16 cellular contexts compared by ENCODE assay signal in the genomic region with DNA sequence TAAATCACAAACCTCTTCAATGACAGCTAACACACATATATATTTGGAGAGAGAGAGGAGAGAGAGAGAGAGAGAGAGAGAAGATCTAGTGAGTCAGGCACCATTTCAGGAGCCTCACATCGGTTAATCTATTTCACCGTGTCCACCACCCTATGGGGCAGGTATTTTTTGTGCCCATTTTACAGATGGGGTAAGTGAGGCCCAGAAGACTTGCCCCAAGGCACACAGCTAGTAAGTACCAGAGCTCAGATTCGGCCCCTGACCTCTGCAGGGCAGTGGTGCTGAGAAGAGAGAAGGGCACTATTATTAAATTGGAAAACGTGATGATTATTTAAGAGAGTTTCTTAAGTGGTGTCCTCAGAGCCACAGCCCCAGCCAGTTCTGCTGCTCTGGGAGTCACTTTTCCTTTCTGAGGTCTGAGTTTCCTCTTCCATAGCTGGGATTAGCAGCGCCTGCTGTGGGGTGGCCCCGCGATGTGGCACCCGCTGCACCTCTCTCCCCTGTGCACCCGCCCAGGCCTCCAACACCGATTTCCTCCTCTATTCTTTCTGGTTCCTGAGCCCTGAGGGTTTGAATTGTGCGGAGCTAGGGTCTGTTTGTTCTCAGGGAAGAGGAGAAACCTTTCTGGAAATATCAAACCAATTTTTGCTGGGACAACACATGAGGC.
A peak's percentile ranks its signal among the peaks of the same experiment; 100 is the strongest.
DNase-seq lines count a peak whose midpoint lies in the region; ATAC-seq and TF ChIP-seq lines count a peak whose summit lies in the region.
"Had no signal": no experiment of that assay in that cellular context is flagged by ENCODE, and none has a peak within 500 bp of the region (broad histone marks: within the 10 kb centered on the region; RNA-seq: fewer than 3 reads in every experiment).

No MANE protein-coding gene starts in this region.

- H3K36me3 ChIP-seq in right atrium auricular region, result no peaks in the 10 kb centered on the region
- no peaks in the 10 kb centered on the region for H3K36me3 ChIP-seq in mesenchymal stem cell (ENCODE audit: control insufficient read depth in 1 of 2, insufficient read depth in 2 of 2, low read depth in 1 of 2, low read length in 2 of 2)
- no peaks in the 10 kb centered on the region for H3K36me3 ChIP-seq in sigmoid colon
- H3K36me3 ChIP-seq: HAP-1 had no signal

- no peaks in the 10 kb centered on the region for H3K9me3 Mint-ChIP-seq in stimulated activated effector memory CD8-positive, alpha-beta T cell treated with anti-CD3 and anti-CD28 coated beads, Interleukin-12 subunit alpha, Interleukin-12 subunit beta, amount 100 ng/mL, for 72 hours
- H3K9me3 Mint-ChIP-seq: CD8-positive, alpha-beta T cell had no signal

- H3K27ac Mint-ChIP-seq in stimulated activated effector memory CD8-positive, alpha-beta T cell treated with anti-CD3 and anti-CD28 coated beads, Interleukin-12 subunit alpha, Interleukin-12 subunit beta, amount 100 ng/mL, for 72 hours, result no peak overlapping the region
- H3K27ac Mint-ChIP-seq: CD14-positive monocyte; CD8-positive, alpha-beta T cell had no signal

- H2BK5ac ChIP-seq in mesenchymal stem cell (ENCODE audit: low read depth, low read length, poor library complexity, severe bottlenecking), result no peak overlapping the region

- no peak overlapping the region for H4K91ac ChIP-seq in mesenchymal stem cell (ENCODE audit: low read length)

- H4K8ac ChIP-seq in mesenchymal stem cell (ENCODE audit: low read length), result no peak overlapping the region

- TF ChIP-seq EP300 in sigmoid colon (IDR thresholded peaks at IDR 0.05), result no peak

- DNase-seq in cardiac septum (ENCODE audit: low spot score), result peak; percentile 69
- no peak for DNase-seq in right atrium auricular region (ENCODE audit: low spot score)
- DNase-seq in mesenchymal stem cell, result no peak
- no peak for DNase-seq in sigmoid colon
- DNase-seq in activated CD8-positive, alpha-beta memory T cell treated with anti-CD3 and anti-CD28 coated beads for 24 hours, result no peak
- no peak for DNase-seq in stimulated activated effector memory CD8-positive, alpha-beta T cell treated with anti-CD3 and anti-CD28 coated beads, Interleukin-12 subunit alpha, Interleukin-12 subunit beta, amount 100 ng/mL, for 72 hours (ENCODE audit: low spot score in 2 of 2)
- no peak for DNase-seq in SHP77 (lab: John Stamatoyannopoulos, UW)
- DNase-seq: CD8-positive, alpha-beta T cell; COR-L47; DND-41; GDM1; GOT3 had no signal

- H3K79me1 ChIP-seq in mesenchymal stem cell (replicated peaks; ENCODE audit: low read length, poor library complexity, severe bottlenecking), result no peaks in the 10 kb centered on the region

- no peak overlapping the region for H3K9ac ChIP-seq in mesenchymal stem cell (ENCODE audit: low read length)

- H3K27ac ChIP-seq in right atrium auricular region (no peak overlapping the region), mesenchymal stem cell (ENCODE audit: low read length, poor library complexity, severe bottlenecking) (no peak overlapping the region), sigmoid colon (peak overlapping the region; percentile 14 to 96 (median 90))
- H3K27ac ChIP-seq: 22Rv1 had no signal

- H2BK12ac ChIP-seq in mesenchymal stem cell (ENCODE audit: low read length in 2 of 2), result peak overlapping the region in 1 of 2 experiments; percentile 41

- 95% methylated on average over 7 of the region's 11 CpGs for WGBS in mesenchymal stem cell
- WGBS in sigmoid colon, 2 donors, result 75 to 81% methylated on average over 11 of the region's 11 CpGs

- H3K4me2 ChIP-seq in mesenchymal stem cell (ENCODE audit: low read length, poor library complexity, severe bottlenecking), result no peak overlapping the region

- no peak overlapping the region for H3K4me3 Mint-ChIP-seq in stimulated activated effector memory CD8-positive, alpha-beta T cell treated with anti-CD3 and anti-CD28 coated beads, Interleukin-12 subunit alpha, Interleukin-12 subunit beta, amount 100 ng/mL, for 72 hours
- H3K4me3 Mint-ChIP-seq: CD14-positive monocyte; CD8-positive, alpha-beta T cell had no signal

- no peak for ATAC-seq in HG03175 (IDR thresholded peaks at IDR 0.05; ENCODE audit: unreplicated experiment)
- no peak for ATAC-seq in stimulated activated effector memory CD8-positive, alpha-beta T cell treated with anti-CD3 and anti-CD28 coated beads, Interleukin-12 subunit alpha, Interleukin-12 subunit beta, amount 100 ng/mL, for 72 hours
- ATAC-seq: CD8-positive, alpha-beta T cell had no signal

- peak overlapping the region; percentile 7 for H2BK15ac ChIP-seq in mesenchymal stem cell (ENCODE audit: low read depth, poor library complexity, severe bottlenecking)

- H3K23ac ChIP-seq in mesenchymal stem cell (ENCODE audit: low read length in 2 of 2), result no peak overlapping the region

- H3K4me1 ChIP-seq in right atrium auricular region (no peaks in the 10 kb centered on the region), mesenchymal stem cell (ENCODE audit: control insufficient read depth, insufficient read depth, low read depth, low read length) (no peaks in the 10 kb centered on the region), sigmoid colon (peaks cover 0 to 40% (median 35%) of the 10 kb centered on the region in 4 donors)
- H3K4me1 ChIP-seq: HAP-1 had no signal

- H3K36me3 Mint-ChIP-seq in stimulated activated effector memory CD8-positive, alpha-beta T cell treated with anti-CD3 and anti-CD28 coated beads, Interleukin-12 subunit alpha, Interleukin-12 subunit beta, amount 100 ng/mL, for 72 hours, result no peaks in the 10 kb centered on the region
- H3K36me3 Mint-ChIP-seq: CD14-positive monocyte; CD8-positive, alpha-beta T cell had no signal

- peaks cover 0 to 6% of the 10 kb centered on the region in 2 donors for H3K27me3 ChIP-seq in right atrium auricular region
- H3K27me3 ChIP-seq in mesenchymal stem cell (ENCODE audit: control insufficient read depth in 1 of 2, insufficient read depth in 1 of 2, low read length in 2 of 2), result peaks cover 35 to 71% of the 10 kb centered on the region in 2 experiments
- H3K27me3 ChIP-seq in sigmoid colon, result no peaks in the 10 kb centered on the region

- intact Hi-C loops in cardiac septum (cut with DNase I), result no loop called here
- intact Hi-C loops in sigmoid colon (cut with DNase I), result loop anchor here (1.0 kb wide), 1 partner anchor 95 kb away; no protein-coding TSS in a partner anchor

- peak overlapping the region in 1 of 2 experiments; percentile 57 for H3K14ac ChIP-seq in mesenchymal stem cell (ENCODE audit: low read length in 2 of 2)

- no peak overlapping the region for H3K18ac ChIP-seq in mesenchymal stem cell (ENCODE audit: low read depth in 1 of 2, low read length in 2 of 2)

- H3K4ac ChIP-seq in mesenchymal stem cell (ENCODE audit: low read depth in 1 of 2, low read length in 2 of 2), result no peak overlapping the region

- TF ChIP-seq CTCF in right atrium auricular region (IDR thresholded peaks at IDR 0.05) (no peak), sigmoid colon (IDR thresholded peaks at IDR 0.05) (no peak)

- H2AFZ ChIP-seq in mesenchymal stem cell (ENCODE audit: low read depth, low read length), result no peak overlapping the region

- H2AK5ac ChIP-seq in mesenchymal stem cell (ENCODE audit: low read length, severe bottlenecking), result no peak overlapping the region

- H2BK120ac ChIP-seq in mesenchymal stem cell (ENCODE audit: low read depth, low read length), result no peak overlapping the region

- H3K4me3 ChIP-seq in right atrium auricular region (no peak overlapping the region), mesenchymal stem cell (ENCODE audit: insufficient read depth in 1 of 2, low read depth in 1 of 2, low read length in 2 of 2) (no peak overlapping the region), sigmoid colon (no peak overlapping the region)
- H3K4me3 ChIP-seq: HAP-1 had no signal

- TF ChIP-seq POLR2A in sigmoid colon (IDR thresholded peaks at IDR 0.05), result no peak

- H3K9me3 ChIP-seq in right atrium auricular region (no peaks in the 10 kb centered on the region), mesenchymal stem cell (ENCODE audit: control insufficient read depth, low read length) (no peaks in the 10 kb centered on the region), sigmoid colon (no peaks in the 10 kb centered on the region)
- H3K9me3 ChIP-seq: HAP-1 had no signal

- H3K4me1 Mint-ChIP-seq in stimulated activated effector memory CD8-positive, alpha-beta T cell treated with anti-CD3 and anti-CD28 coated beads, Interleukin-12 subunit alpha, Interleukin-12 subunit beta, amount 100 ng/mL, for 72 hours, result no peaks in the 10 kb centered on the region
- H3K4me1 Mint-ChIP-seq: CD14-positive monocyte had no signal

Comparison
In these comparisons a context has a peak if more than half of its experiments do, and no peak if none do; other contexts are left out.
1. H3K27ac ChIP-seq: peak in sigmoid colon (4 of 4); none in right atrium auricular region (0 of 2) and mesenchymal stem cell (single experiment).